In genomic region chr3:135071483-135071882, GRCh38 we compare ENCODE assay signal across 35 cellular contexts.
"Had no signal": no experiment of that assay in that cellular context is flagged by ENCODE, and none has a peak within 500 bp of the region (broad histone marks: within the 10 kb centered on the region; RNA-seq: fewer than 3 reads in every experiment).

No MANE protein-coding gene starts in this region.

- ATAC-seq: activated naive CD4-positive, alpha-beta T cell treated with anti-CD3 and anti-CD28 coated beads, Interleukin-2, amount 50 U/mL, for 72 hours; activated naive CD8-positive, alpha-beta T cell treated with anti-CD3 and anti-CD28 coated beads, Interleukin-2, amount 50 U/mL, for 24 hours; activated T-cell treated with anti-CD3 and anti-CD28 coated beads, Interleukin-2, amount 50 U/mL, for 4 hours; activated T-cell treated with anti-CD3 and anti-CD28 coated beads, Interleukin-2, amount 50 U/mL, for 72 hours; activated T-helper 17 cell treated with anti-CD3 and anti-CD28 coated beads, Interleukin-2, amount 50 U/mL, for 72 hours; body of pancreas had no signal

- H3K27me3 Mint-ChIP-seq: activated naive CD8-positive, alpha-beta T cell treated with anti-CD3 and anti-CD28 coated beads, Interleukin-2, amount 10 ng/mL, durations not matched to agents 7 days and 5 days; activated naive CD8-positive, alpha-beta T cell treated with anti-CD3 and anti-CD28 coated beads, Interleukin-2, amount 50 U/mL, for 24 hours; brain; central memory CD8-positive, alpha-beta T cell had no signal

- H3K9me3 Mint-ChIP-seq: activated naive CD4-positive, alpha-beta T cell treated with anti-CD3 and anti-CD28 coated beads, Interleukin-2, amount 10 ng/mL, durations not matched to agents 7 days and 5 days; activated naive CD8-positive, alpha-beta T cell treated with anti-CD3 and anti-CD28 coated beads, Interleukin-2, amount 10 ng/mL, durations not matched to agents 7 days and 5 days; activated naive CD8-positive, alpha-beta T cell treated with anti-CD3 and anti-CD28 coated beads, Interleukin-2, amount 50 U/mL, for 24 hours; activated T-helper 2 cell treated with anti-CD3 and anti-CD28 coated beads, Interferon-gamma antibody, Interleukin-2, Interleukin-4, amounts not matched to agents 10 μg/mL and 5 μg/mL and 100 μg/mL, durations not matched to agents 14 hours and 24 hours and 36 hours had no signal

- H3K4me3 Mint-ChIP-seq: activated naive CD4-positive, alpha-beta T cell treated with anti-CD3 and anti-CD28 coated beads for 36 hours; activated naive CD4-positive, alpha-beta T cell treated with anti-CD3 and anti-CD28 coated beads, Interleukin-2, amount 10 ng/mL, durations not matched to agents 7 days and 5 days; activated naive CD4-positive, alpha-beta T cell treated with anti-CD3 and anti-CD28 coated beads, Interleukin-2, amount 50 U/mL, for 24 hours; activated naive CD8-positive, alpha-beta T cell; activated naive CD8-positive, alpha-beta T cell treated with anti-CD3 and anti-CD28 coated beads for 36 hours; activated naive CD8-positive, alpha-beta T cell treated with anti-CD3 and anti-CD28 coated beads, Interleukin-2, amount 10 ng/mL, durations not matched to agents 7 days and 5 days; activated naive CD8-positive, alpha-beta T cell treated with anti-CD3 and anti-CD28 coated beads, Interleukin-2, amount 50 U/mL, for 24 hours; activated T-cell treated with anti-CD3 and anti-CD28 coated beads, Interleukin-2, amount 50 U/mL, for 24 hours; activated T-cell treated with anti-CD3 and anti-CD28 coated beads, Interleukin-2, amount 50 U/mL, for 4 hours; activated T-cell treated with anti-CD3 and anti-CD28 coated beads, Interleukin-2, amount 50 U/mL, for 72 hours; activated T-helper 1 cell treated with anti-CD3 and anti-CD28 coated beads, Interleukin-12 subunit alpha, Interleukin-12 subunit beta, Interleukin-2, Interleukin-4 antibody, amounts not matched to agents 30 ng/mL and 10 ng/mL and 1 ng/mL, durations not matched to agents 14 hours and 24 hours and 36 hours; activated T-helper 17 cell treated with anti-CD3 and anti-CD28 coated beads, Interleukin-2, amount 50 U/mL, for 72 hours; brain; central memory CD8-positive, alpha-beta T cell had no signal

- DNase-seq: activated effector memory CD4-positive, alpha-beta T cell treated with anti-CD3 and anti-CD28 coated beads, Interleukin-2, amount 50 U/mL, for 16 hours; activated effector memory CD4-positive, alpha-beta T cell treated with Interleukin-2 at 50 U/mL for 16 hours; activated gamma-delta T cell; activated gamma-delta T cell treated with Interleukin-2 at 50 U/mL for 16 hours; activated naive CD4-positive, alpha-beta T cell; activated naive CD4-positive, alpha-beta T cell treated with anti-CD3 and anti-CD28 coated beads for 36 hours; activated naive CD4-positive, alpha-beta T cell treated with anti-CD3 and anti-CD28 coated beads, Interleukin-2, amount 10 ng/mL, durations not matched to agents 7 days and 5 days; activated naive CD4-positive, alpha-beta T cell treated with anti-CD3 and anti-CD28 coated beads, Interleukin-2, amount 50 U/mL, for 16 hours; activated naive CD4-positive, alpha-beta T cell treated with Interleukin-2 at 50 U/mL for 16 hours; activated naive CD8-positive, alpha-beta T cell treated with anti-CD3 and anti-CD28 coated beads for 36 hours; activated naive CD8-positive, alpha-beta T cell treated with anti-CD3 and anti-CD28 coated beads, Interleukin-2, amount 10 ng/mL, durations not matched to agents 7 days and 5 days; activated naive CD8-positive, alpha-beta T cell treated with anti-CD3 and anti-CD28 coated beads, Interleukin-2, amount 50 U/mL, for 24 hours; activated T-cell treated with anti-CD3 and anti-CD28 coated beads, Interleukin-2, amount 50 U/mL, for 1 hour; activated T-cell treated with anti-CD3 and anti-CD28 coated beads, Interleukin-2, amount 50 U/mL, for 24 hours; activated T-cell treated with anti-CD3 and anti-CD28 coated beads, Interleukin-2, amount 50 U/mL, for 4 hours; activated T-cell treated with anti-CD3 and anti-CD28 coated beads, Interleukin-2, amount 50 U/mL, for 48 hours; activated T-cell treated with anti-CD3 and anti-CD28 coated beads, Interleukin-2, amount 50 U/mL, for 72 hours; adrenal gland; amniotic stem cell; amygdala; anterior cingulate cortex; aorta; body of pancreas; brain microvascular endothelial cell; caudate nucleus; central memory CD4-positive, alpha-beta T cell; cerebellar nuclear complex had no signal

- H3K4me1 Mint-ChIP-seq: activated naive CD4-positive, alpha-beta T cell treated with anti-CD3 and anti-CD28 coated beads, Interleukin-2, amount 10 ng/mL, durations not matched to agents 7 days and 5 days; activated naive CD4-positive, alpha-beta T cell treated with anti-CD3 and anti-CD28 coated beads, Interleukin-2, amount 50 U/mL, for 24 hours; activated naive CD8-positive, alpha-beta T cell treated with anti-CD3 and anti-CD28 coated beads for 36 hours; activated naive CD8-positive, alpha-beta T cell treated with anti-CD3 and anti-CD28 coated beads, Interleukin-2, amount 10 ng/mL, durations not matched to agents 7 days and 5 days; activated naive CD8-positive, alpha-beta T cell treated with anti-CD3 and anti-CD28 coated beads, Interleukin-2, amount 50 U/mL, for 24 hours; activated T-helper 17 cell treated with anti-CD3 and anti-CD28 coated beads, Interleukin-2, amount 50 U/mL, for 72 hours; central memory CD8-positive, alpha-beta T cell had no signal

- H3K36me3 Mint-ChIP-seq: activated naive CD4-positive, alpha-beta T cell treated with anti-CD3 and anti-CD28 coated beads, Interleukin-2, amount 10 ng/mL, durations not matched to agents 7 days and 5 days; activated naive CD4-positive, alpha-beta T cell treated with anti-CD3 and anti-CD28 coated beads, Interleukin-2, amount 50 U/mL, for 24 hours; activated naive CD8-positive, alpha-beta T cell; activated naive CD8-positive, alpha-beta T cell treated with anti-CD3 and anti-CD28 coated beads for 36 hours; activated naive CD8-positive, alpha-beta T cell treated with anti-CD3 and anti-CD28 coated beads, Interleukin-2, amount 10 ng/mL, durations not matched to agents 7 days and 5 days had no signal

- H3K27ac Mint-ChIP-seq: activated naive CD4-positive, alpha-beta T cell treated with anti-CD3 and anti-CD28 coated beads for 36 hours; activated naive CD4-positive, alpha-beta T cell treated with anti-CD3 and anti-CD28 coated beads, Interleukin-2, amount 10 ng/mL, durations not matched to agents 7 days and 5 days; activated naive CD4-positive, alpha-beta T cell treated with anti-CD3 and anti-CD28 coated beads, Interleukin-2, amount 50 U/mL, for 24 hours; activated naive CD4-positive, alpha-beta T cell treated with anti-CD3 and anti-CD28 coated beads, Interleukin-2, amount 50 U/mL, for 72 hours; activated naive CD8-positive, alpha-beta T cell; activated naive CD8-positive, alpha-beta T cell treated with anti-CD3 and anti-CD28 coated beads for 36 hours; activated naive CD8-positive, alpha-beta T cell treated with anti-CD3 and anti-CD28 coated beads, Interleukin-2, amount 10 ng/mL, durations not matched to agents 7 days and 5 days; activated naive CD8-positive, alpha-beta T cell treated with anti-CD3 and anti-CD28 coated beads, Interleukin-2, amount 50 U/mL, for 24 hours; activated T-cell treated with anti-CD3 and anti-CD28 coated beads, Interleukin-2, amount 50 U/mL, for 24 hours; activated T-cell treated with anti-CD3 and anti-CD28 coated beads, Interleukin-2, amount 50 U/mL, for 72 hours; activated T-helper 1 cell treated with anti-CD3 and anti-CD28 coated beads, Interleukin-12 subunit alpha, Interleukin-12 subunit beta, Interleukin-2, Interleukin-4 antibody, amounts not matched to agents 30 ng/mL and 10 ng/mL and 1 ng/mL, durations not matched to agents 14 hours and 24 hours and 36 hours; activated T-helper 17 cell treated with anti-CD3 and anti-CD28 coated beads, Interleukin-2, amount 50 U/mL, for 72 hours; activated T-helper 2 cell treated with anti-CD3 and anti-CD28 coated beads, Interferon-gamma antibody, Interleukin-2, Interleukin-4, amounts not matched to agents 10 μg/mL and 5 μg/mL and 100 μg/mL, durations not matched to agents 14 hours and 24 hours and 36 hours; brain had no signal
